ENCODE assay signal across 31 cellular contexts in the genomic region with DNA sequence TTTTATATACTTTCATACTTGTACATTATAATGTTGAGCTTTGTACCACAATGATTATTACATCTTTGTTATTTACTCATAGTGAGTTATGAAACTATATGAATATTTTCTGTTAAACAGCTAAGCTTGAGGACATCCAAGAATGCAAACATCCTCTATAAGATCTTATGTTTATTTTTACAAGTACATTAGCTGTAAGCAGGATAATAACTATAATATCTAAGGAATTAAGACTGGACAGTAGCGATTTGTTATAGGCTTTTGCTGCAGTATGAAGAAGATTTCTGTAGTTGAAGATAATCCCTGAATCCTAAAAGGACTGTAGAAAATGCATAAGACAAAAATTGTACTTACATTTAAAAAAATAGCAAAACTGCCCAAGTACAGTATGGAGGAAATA.
"Had no signal": no experiment of that assay in that cellular context is flagged by ENCODE, and none has a peak within 500 bp of the region (broad histone marks: within the 10 kb centered on the region; RNA-seq: fewer than 3 reads in every experiment).

No MANE protein-coding gene starts in this region.

- H3K27ac ChIP-seq: brain microvascular endothelial cell, esophagus muscularis mucosa, gastroesophageal sphincter, heart right ventricle, WERI-Rb-1 had no signal

- H3K4me1 Mint-ChIP-seq: activated B cell treated with CpG ODN at 0.5 μM for 24 hours; activated naive CD4-positive, alpha-beta T cell treated with anti-CD3 and anti-CD28 coated beads, Interleukin-2, amount 10 ng/mL, durations not matched to agents 7 days and 5 days had no signal

- H3K9me3 ChIP-seq: esophagus muscularis mucosa, gastroesophageal sphincter, heart right ventricle had no signal

- H3K9me3 Mint-ChIP-seq: activated naive CD4-positive, alpha-beta T cell treated with anti-CD3 and anti-CD28 coated beads, Interleukin-2, amount 10 ng/mL, durations not matched to agents 7 days and 5 days; central memory CD8-positive, alpha-beta T cell; effector memory CD8-positive, alpha-beta T cell; T-helper 2 cell treated with Interferon-gamma antibody and Interleukin-4, amounts not matched to agents 5 μg/mL and 100 μg/mL, for 36 hours had no signal

- H3K27me3 ChIP-seq: brain microvascular endothelial cell, esophagus muscularis mucosa, gastroesophageal sphincter, heart right ventricle had no signal

- H3K4me3 Mint-ChIP-seq: activated B cell treated with CpG ODN at 0.5 μM for 24 hours; activated CD8-positive, alpha-beta T cell treated with anti-CD3 and anti-CD28 coated beads for 36 hours; activated naive CD4-positive, alpha-beta T cell treated with anti-CD3 and anti-CD28 coated beads, Interleukin-2, amount 10 ng/mL, durations not matched to agents 7 days and 5 days; activated naive CD8-positive, alpha-beta T cell treated with anti-CD3 and anti-CD28 coated beads, Interleukin-2, amount 10 ng/mL, durations not matched to agents 7 days and 5 days; central memory CD8-positive, alpha-beta T cell; effector memory CD8-positive, alpha-beta T cell; T-helper 17 cell; T-helper 2 cell treated with Interferon-gamma antibody and Interleukin-4, amounts not matched to agents 5 μg/mL and 100 μg/mL, for 36 hours had no signal

- DNase-seq: activated B cell treated with CpG ODN at 0.5 μM for 24 hours; activated CD4-positive, alpha-beta T cell treated with anti-CD3 and anti-CD28 coated beads for 48 hours; activated CD4-positive, alpha-beta T cell treated with anti-CD3 and anti-CD28 coated beads, Interleukin-2, amount 50 U/mL, for 1 hour; activated CD4-positive, alpha-beta T cell treated with anti-CD3 and anti-CD28 coated beads, Interleukin-2, amount 50 U/mL, for 48 hours; activated CD8-positive, alpha-beta memory T cell treated with anti-CD3 and anti-CD28 coated beads for 24 hours; activated CD8-positive, alpha-beta T cell treated with anti-CD3 and anti-CD28 coated beads for 36 hours; activated gamma-delta T cell; activated naive CD4-positive, alpha-beta T cell; activated naive CD4-positive, alpha-beta T cell treated with anti-CD3 and anti-CD28 coated beads, Interleukin-2, amount 10 ng/mL, durations not matched to agents 7 days and 5 days; activated naive CD8-positive, alpha-beta T cell treated with anti-CD3 and anti-CD28 coated beads, Interleukin-2, amount 10 ng/mL, durations not matched to agents 7 days and 5 days; activated T-cell treated with anti-CD3 and anti-CD28 coated beads, Interleukin-2, amount 50 U/mL, for 48 hours; amniotic stem cell; anterior cingulate cortex; brain microvascular endothelial cell; cortex of kidney; dermis blood vessel endothelial cell; effector CD4-positive, alpha-beta T cell; effector memory CD8-positive, alpha-beta T cell; erythroblast; foreskin melanocyte; heart right ventricle; T-helper 1 cell; T-helper 17 cell; T1000; WERI-Rb-1 had no signal

- H3K36me3 Mint-ChIP-seq: activated naive CD4-positive, alpha-beta T cell treated with anti-CD3 and anti-CD28 coated beads, Interleukin-2, amount 10 ng/mL, durations not matched to agents 7 days and 5 days had no signal

- H3K27ac Mint-ChIP-seq: activated B cell treated with CpG ODN at 0.5 μM for 24 hours; activated CD8-positive, alpha-beta T cell treated with anti-CD3 and anti-CD28 coated beads for 36 hours; activated naive CD4-positive, alpha-beta T cell treated with anti-CD3 and anti-CD28 coated beads, Interleukin-2, amount 10 ng/mL, durations not matched to agents 7 days and 5 days; activated naive CD4-positive, alpha-beta T cell treated with anti-CD3 and anti-CD28 coated beads, Interleukin-2, amount 50 U/mL, for 72 hours; activated naive CD8-positive, alpha-beta T cell treated with anti-CD3 and anti-CD28 coated beads, Interleukin-2, amount 10 ng/mL, durations not matched to agents 7 days and 5 days; effector memory CD8-positive, alpha-beta T cell; T-helper 17 cell had no signal

- H3K4me1 ChIP-seq: esophagus muscularis mucosa, gastroesophageal sphincter, heart right ventricle had no signal

- H3K4me3 ChIP-seq: esophagus muscularis mucosa, gastroesophageal sphincter, heart right ventricle had no signal

- H3K27me3 Mint-ChIP-seq: activated B cell treated with CpG ODN at 0.5 μM for 24 hours; activated CD8-positive, alpha-beta T cell treated with anti-CD3 and anti-CD28 coated beads for 36 hours; activated naive CD4-positive, alpha-beta T cell treated with anti-CD3 and anti-CD28 coated beads, Interleukin-2, amount 10 ng/mL, durations not matched to agents 7 days and 5 days; activated naive CD8-positive, alpha-beta T cell treated with anti-CD3 and anti-CD28 coated beads, Interleukin-2, amount 10 ng/mL, durations not matched to agents 7 days and 5 days; central memory CD8-positive, alpha-beta T cell; effector memory CD8-positive, alpha-beta T cell; T-helper 17 cell had no signal

- ATAC-seq: activated CD4-positive, CD25-positive, alpha-beta regulatory T cell treated with anti-CD3 and anti-CD28 coated beads, Interleukin-2, amount 50 U/mL, for 24 hours; activated CD8-positive, alpha-beta T cell treated with anti-CD3 and anti-CD28 coated beads for 36 hours; activated naive CD4-positive, alpha-beta T cell treated with anti-CD3 and anti-CD28 coated beads, Interleukin-2, amount 50 U/mL, for 72 hours; effector memory CD8-positive, alpha-beta T cell; gastroesophageal sphincter; heart right ventricle; T-helper 17 cell had no signal

- H3K36me3 ChIP-seq: brain microvascular endothelial cell, esophagus muscularis mucosa, gastroesophageal sphincter, heart right ventricle, WERI-Rb-1 had no signal
